Comparison of ENCODE assay signal across 7 cellular contexts in genomic region chr14:103074699-103075341, GRCh38. TPM values are rescaled to one million over a fixed set of nuclear protein-coding genes. Genes with fewer than 3 reads are reported as not detected.
DNase-seq lines count a peak whose midpoint lies in the region; ATAC-seq lines count a peak whose summit lies in the region.

No MANE protein-coding gene starts in this region.

- no peaks in the 10 kb centered on the region for H3K36me3 ChIP-seq in SJCRH30

- no peaks in the 10 kb centered on the region for H3K9me3 ChIP-seq in SJCRH30 (replicated peaks)

- no peak overlapping the region for H3K4me3 ChIP-seq in SJCRH30
- peak overlapping the region; percentile 46 for H3K4me3 ChIP-seq in skeletal muscle cell (ENCODE audit: low read depth, low read length)

- intact Hi-C loops in left cardiac atrium (cut with DNase I): no loop called here

- DNase-seq in SJCRH30: peak; percentile 34 to 39
- peak; percentile 93 for DNase-seq in left cardiac atrium
- DNase-seq in skeletal muscle cell (ENCODE audit: low read depth): no peak

- H3K27ac ChIP-seq in SJCRH30: no peak overlapping the region

- no peaks in the 10 kb centered on the region for H3K4me1 ChIP-seq in SJCRH30

- ATAC-seq in GM19452 (IDR thresholded peaks at IDR 0.05; ENCODE audit: unreplicated experiment) (peak; percentile 8), left cardiac atrium (peak; percentile 58 to 69), HG03354 (IDR thresholded peaks at IDR 0.05; ENCODE audit: poor library complexity, severe bottlenecking, unreplicated experiment) (no peak), HG02588 (IDR thresholded peaks at IDR 0.05; ENCODE audit: unreplicated experiment) (no peak), GM18873 (IDR thresholded peaks at IDR 0.05; ENCODE audit: low FRiP score, unreplicated experiment) (no peak)

- 0 out of 2 replicates have a peak, but pooled peaks cover 8% of the 10 kb centered on the region for H3K27me3 ChIP-seq in SJCRH30

RNA-seq across cellular contexts. Expression of gene LBHD2, which starts 9.2 kb away (rescaled TPM):
- total RNA-seq in SJCRH30 (2014; rRNA removed; shearing (Covaris generic)): not detected in 2 replicates
- under 1 TPM in 1 of 2 donors, not detected in 1; 0.47 TPM for total RNA-seq in left cardiac atrium

RNA-seq across cellular contexts. Expression of gene CDC42BPB, which starts 17.5 kb away (rescaled TPM):
- total RNA-seq in SJCRH30 (2014; rRNA removed; shearing (Covaris generic)): 43.4 and 44.7 TPM in 2 replicates
- 10 to 100 TPM; 57.3 to 79.2 TPM for total RNA-seq in left cardiac atrium

RNA-seq across cellular contexts. Expression of gene EXOC3L4, which starts 19.7 kb away (rescaled TPM):
- not detected in 2 replicates for total RNA-seq in SJCRH30 (2014; rRNA removed; shearing (Covaris generic))
- under 1 TPM; 0.91 to 0.92 TPM for total RNA-seq in left cardiac atrium

RNA-seq across cellular contexts. Expression of gene TNFAIP2, which starts 48.4 kb away (rescaled TPM):
- 4.6 and 5.9 TPM in 2 replicates for total RNA-seq in SJCRH30 (2014; rRNA removed; shearing (Covaris generic))
- 10 to 100 TPM; 60.2 to 72.0 TPM for total RNA-seq in left cardiac atrium

Comparison
In these comparisons a context has a peak if more than half of its experiments do, and no peak if none do; other contexts are left out.
1. ATAC-seq: peak in GM19452 (single experiment) and left cardiac atrium (2 of 2); none in HG03354 (single experiment), HG02588 (single experiment) and GM18873 (single experiment).